Comparison of ENCODE assay signal across 9 cellular contexts in genomic region chr1:167631987-167632680, GRCh38. TPM values are rescaled to one million over a fixed set of nuclear protein-coding genes. Genes with fewer than 3 reads are reported as not detected.
DNase-seq lines count a peak whose midpoint lies in the region; ATAC-seq and TF ChIP-seq lines count a peak whose summit lies in the region.
"Had no signal": no experiment of that assay in that cellular context is flagged by ENCODE, and none has a peak within 500 bp of the region (broad histone marks: within the 10 kb centered on the region; RNA-seq: fewer than 3 reads in every experiment).

No MANE protein-coding gene starts in this region.

- H2AK9ac ChIP-seq in IMR-90 (replicated peaks; ENCODE audit: low read depth, low read length, poor library complexity) = peak overlapping the region; percentile 30

- no peaks in the 10 kb centered on the region for H3K27me3 ChIP-seq in CD8-positive, alpha-beta memory T cell (ENCODE audit: insufficient read depth, low read length, poor library complexity, severe bottlenecking)
- H3K27me3 ChIP-seq in IMR-90 (ENCODE audit: control insufficient read depth, insufficient read depth, low read length) = peaks cover 62% of the 10 kb centered on the region
- H3K27me3 ChIP-seq in mucosa of rectum (ENCODE audit: control insufficient read depth in 2 of 2, insufficient read depth in 2 of 2, low read length in 2 of 2) = peaks cover 0 to 4% of the 10 kb centered on the region in 2 donors
- no peaks in the 10 kb centered on the region for H3K27me3 ChIP-seq in ovary

- DNase-seq in CD8-positive, alpha-beta memory T cell = peak in 2 of 5 donors; percentile 56 to 61
- DNase-seq in IMR-90 (no peak), NCI-H69 (lab: John Stamatoyannopoulos, UW) (no peak), ovary (no peak), NCI-H1092 treated with DMSO at 0.1 percent for 48 hours (lab: John Stamatoyannopoulos, UW) (no peak)
- DNase-seq in activated effector memory CD4-positive, alpha-beta T cell treated with anti-CD3 and anti-CD28 coated beads, Interleukin-2, amount 50 U/mL, for 16 hours = peak; percentile 72
- DNase-seq: NCI-H748 treated with DMSO at 0.1 percent for 48 hours had no signal

- H4K8ac ChIP-seq in IMR-90 (ENCODE audit: low read depth in 2 of 2, low read length in 2 of 2) = no peak overlapping the region

- no TSS peak for BruUV-seq in IMR-90 (replicated peaks; lab: Mats Ljungman, UMichigan)

- H3K9ac ChIP-seq in IMR-90 (ENCODE audit: low read depth, low read length) = no peak overlapping the region
- H3K9ac ChIP-seq in mucosa of rectum (ENCODE audit: low read depth in 1 of 2, low read length in 2 of 2) = peak overlapping the region; percentile 5 to 56

- in situ Hi-C loops in IMR-90 (cut with MboI; ENCODE audit: low sequenced_read_pairs) = no loop called here

- no peaks in the 10 kb centered on the region for H3K9me3 ChIP-seq in CD8-positive, alpha-beta memory T cell (ENCODE audit: low read length)
- no peaks in the 10 kb centered on the region for H3K9me3 ChIP-seq in IMR-90 (ENCODE audit: control insufficient read depth, insufficient read depth, low read length)
- H3K9me3 ChIP-seq in mucosa of rectum (ENCODE audit: control insufficient read depth in 2 of 2, low read length in 2 of 2) = no peaks in the 10 kb centered on the region
- no peaks in the 10 kb centered on the region for H3K9me3 ChIP-seq in ovary

- H3K79me1 ChIP-seq in IMR-90 (ENCODE audit: low read depth in 1 of 2, low read length in 2 of 2) = no peaks in the 10 kb centered on the region

- no peaks in the 10 kb centered on the region for H3K9me3 Mint-ChIP-seq in CD8-positive, alpha-beta memory T cell

- H3K36me3 ChIP-seq in CD8-positive, alpha-beta memory T cell (ENCODE audit: insufficient read depth, low read length) = peaks cover 16% of the 10 kb centered on the region
- H3K36me3 ChIP-seq in IMR-90 (ENCODE audit: control insufficient read depth, insufficient read depth, low read length) (no peaks in the 10 kb centered on the region), mucosa of rectum (ENCODE audit: control insufficient read depth in 2 of 2, insufficient read depth in 2 of 2, low read length in 2 of 2) (no peaks in the 10 kb centered on the region), ovary (no peaks in the 10 kb centered on the region)

- peak overlapping the region; percentile 77 for H3K4me3 ChIP-seq in CD8-positive, alpha-beta memory T cell (ENCODE audit: low read length)
- H3K4me3 ChIP-seq in IMR-90 (ENCODE audit: insufficient read depth, low read depth, low read length) (no peak overlapping the region), mucosa of rectum (ENCODE audit: low read length in 2 of 2) (peak overlapping the region; percentile 20 to 80), ovary (no peak overlapping the region)

- H4K5ac ChIP-seq in IMR-90 (ENCODE audit: low read depth, low read length) = no peak overlapping the region

- CTCF ChIA-PET in CD8-positive, alpha-beta memory T cell (lab: Charles Lee) = interaction anchor here (0.7 to 11.1 kb wide), 11 partner anchors 9 to 91 kb away, joined by 3 to 63 read pairs (median 4); no protein-coding TSS in a partner anchor
- CTCF ChIA-PET in IMR-90 (lab: Yijun Ruan, JAX) = no interaction called here

- POLR2A ChIA-PET in CD8-positive, alpha-beta memory T cell (lab: Charles Lee) = interaction anchor here (0.5 to 3.4 kb wide), 5 partner anchors 8 to 78 kb away, joined by 3 to 18 read pairs (median 4); partner anchors contain the start of gene CREG1
- POLR2A ChIA-PET in IMR-90 (lab: Charles Lee; ENCODE audit: unreplicated experiment) = no interaction called here

- no peak overlapping the region for H3K4ac ChIP-seq in IMR-90 (ENCODE audit: low read depth, low read length)

- H3K4me1 ChIP-seq in CD8-positive, alpha-beta memory T cell (ENCODE audit: insufficient read depth, low read length) = peaks cover 86% of the 10 kb centered on the region
- H3K4me1 ChIP-seq in IMR-90 (ENCODE audit: control insufficient read depth, insufficient read depth, low read length) (no peaks in the 10 kb centered on the region), mucosa of rectum (ENCODE audit: control insufficient read depth in 2 of 2, insufficient read depth in 2 of 2, low read length in 2 of 2) (peaks cover 10 to 24% of the 10 kb centered on the region in 2 donors), ovary (ENCODE audit: insufficient read depth) (peaks cover 8% of the 10 kb centered on the region)

- no peak overlapping the region for H2BK20ac ChIP-seq in IMR-90 (ENCODE audit: low read depth, low read length)

- no peaks in the 10 kb centered on the region for H4K20me1 ChIP-seq in IMR-90 (ENCODE audit: insufficient read depth, low read length)

- no peaks in the 10 kb centered on the region for H3K9me1 ChIP-seq in IMR-90 (ENCODE audit: insufficient read depth, low read length)

- peaks cover 3 to 52% (median 14%) of the 10 kb centered on the region in 3 donors for H3K36me3 Mint-ChIP-seq in CD8-positive, alpha-beta memory T cell

- H2AK5ac ChIP-seq in IMR-90 (ENCODE audit: low read depth, low read length) = no peak overlapping the region

- ATAC-seq in IMR-90 (ENCODE audit: low read depth) (no peak), GM18867 (IDR thresholded peaks at IDR 0.05; ENCODE audit: unreplicated experiment) (no peak)

- H3K4me3 Mint-ChIP-seq in CD8-positive, alpha-beta memory T cell = peak overlapping the region; percentile 92 to 98 (median 96)

- TF ChIP-seq RAD21 in IMR-90 (IDR thresholded peaks at IDR 0.05; ENCODE audit: low read length) = no peak

- TF ChIP-seq POLR2A in IMR-90 (IDR thresholded peaks at IDR 0.05; ENCODE audit: low read depth, low read length) (no peak), ovary (IDR thresholded peaks at IDR 0.05) (no peak)

- no peak overlapping the region for H3K23ac ChIP-seq in IMR-90 (ENCODE audit: low read depth, low read length)

- H2BK5ac ChIP-seq in IMR-90 (ENCODE audit: low read depth, low read length, poor library complexity, severe bottlenecking) = no peak overlapping the region

- WGBS in IMR-90 (ENCODE audit: extremely low coverage in 2 of 2, insufficient read length in 1 of 2), 2 experiments = no CpG with 5 or more reads among the region's 5 CpGs
- WGBS in ovary, 3 donors = 77 to 88% (median 83%) methylated on average over 5 of the region's 5 CpGs

- H3K27ac ChIP-seq in CD8-positive, alpha-beta memory T cell (ENCODE audit: low read depth, low read length) = peak overlapping the region; percentile 86
- H3K27ac ChIP-seq in IMR-90 (ENCODE audit: insufficient read depth, low read length) (no peak overlapping the region), mucosa of rectum (ENCODE audit: low read depth in 2 of 2, low read length in 2 of 2) (peak overlapping the region; percentile 64 to 92), ovary (no peak overlapping the region)

- H3K4me2 ChIP-seq in IMR-90 (ENCODE audit: low read depth, low read length) = no peak overlapping the region

- H3K27me3 Mint-ChIP-seq in CD8-positive, alpha-beta memory T cell = peaks cover 0 to 5% of the 10 kb centered on the region in 2 donors

- H3K56ac ChIP-seq in IMR-90 (ENCODE audit: extremely low read depth, insufficient read depth, low read length) = no peak overlapping the region

- H4K91ac ChIP-seq in IMR-90 (ENCODE audit: insufficient read depth, low read depth, low read length) = no peak overlapping the region

- no peak overlapping the region for H2AFZ ChIP-seq in IMR-90 (replicated peaks; ENCODE audit: low read length, poor library complexity)

- H2BK15ac ChIP-seq in IMR-90 (ENCODE audit: low read depth, low read length) = no peak overlapping the region

- peak overlapping the region; percentile 68 to 99 (median 96) for H3K27ac Mint-ChIP-seq in CD8-positive, alpha-beta memory T cell

- H3K18ac ChIP-seq in IMR-90 (ENCODE audit: low read depth, low read length) = no peak overlapping the region

- TF ChIP-seq CTCF in IMR-90 (conservative IDR thresholded peaks at IDR 0.05; ENCODE audit: low read depth, low read length) = no peak
- no peak for TF ChIP-seq CTCF in ovary (IDR thresholded peaks at IDR 0.05)

- intact Hi-C loops in IMR-90 (cut with micrococcal nuclease) (no loop called here), ovary (cut with DNase I) (no loop called here)

- no peak overlapping the region for H2BK120ac ChIP-seq in IMR-90 (ENCODE audit: low read depth, low read length)

- H3K4me1 Mint-ChIP-seq in CD8-positive, alpha-beta memory T cell = peaks cover 78 to 86% (median 78%) of the 10 kb centered on the region in 3 donors

- dilution Hi-C loops in IMR-90 (cut with HindIII; ENCODE audit: low sequenced_read_pairs, unreplicated experiment) = no loop called here

- no peak overlapping the region for H3K14ac ChIP-seq in IMR-90 (replicated peaks; ENCODE audit: low read depth, low read length)

- no peak for TF ChIP-seq EP300 in ovary (IDR thresholded peaks at IDR 0.05)

TF ChIP-seq in IMR-90, 13 proteins besides CTCF, POLR2A, EP300 and RAD21:
- TF ChIP-seq ELK1 (IDR thresholded peaks at IDR 0.05; ENCODE audit: borderline replicate concordance, low read depth, low read length) (no peak), CEBPB (IDR thresholded peaks at IDR 0.05; ENCODE audit: low read depth, low read length) (no peak), CHD1 (IDR thresholded peaks at IDR 0.05; ENCODE audit: low read depth, low read length) (no peak), FOS (IDR thresholded peaks at IDR 0.05; ENCODE audit: low read depth, low read length) (no peak), MAFK (IDR thresholded peaks at IDR 0.05; ENCODE audit: low read depth, low read length) (no peak), NFE2L2 (IDR thresholded peaks at IDR 0.05; ENCODE audit: low read depth, low read length) (no peak), BHLHE40 (IDR thresholded peaks at IDR 0.05; ENCODE audit: low read depth, low read length) (no peak)

RNA-seq across cellular contexts. Expression of gene RCSD1, which starts 2.1 kb away (rescaled TPM):
- 10 to 100 TPM; 45.9 to 47.9 TPM for total RNA-seq in CD8-positive, alpha-beta memory T cell
- 171 TPM for polyA plus RNA-seq in CD8-positive, alpha-beta memory T cell
- total RNA-seq in IMR-90 (2012; rRNA removed) (not detected in 2 replicates), ovary (1 to 10 TPM; 2.1 to 5.9 (median 3.0) TPM)
- polyA plus RNA-seq in IMR-90 (2012; rRNA removed) (0.03 TPM in 1 of 2 replicates, not detected in the other), ovary (10 to 100 TPM in 1 of 2 donors, 1 to 10 TPM in 1; 4.1 to 10.9 TPM)
- 0.01 TPM in 1 of 2 replicates, not detected in the other for polyA plus RNA-seq in IMR-90 (2012; cell fraction: cytosol; rRNA removed)
- polyA plus RNA-seq in IMR-90 (2012; cell fraction: nucleus; rRNA removed; ENCODE audit: low replicate concordance) = not detected in 2 replicates

Comparison
In these comparisons a context has a peak if more than half of its experiments do, and no peak if none do; other contexts are left out.
1. H3K27ac ChIP-seq: peak in CD8-positive, alpha-beta memory T cell (single experiment) and mucosa of rectum (2 of 2); none in IMR-90 (single experiment) and ovary (0 of 2).
2. H3K4me3 ChIP-seq: peak in CD8-positive, alpha-beta memory T cell (single experiment) and mucosa of rectum (2 of 2); none in IMR-90 (single experiment) and ovary (single experiment).
3. RNA of gene RCSD1, which starts 2.1 kb away (total RNA-seq): 45.9 to 47.9 TPM in CD8-positive, alpha-beta memory T cell; 2.1 to 5.9 TPM in ovary and not detected in IMR-90; every median in the first group is over 4 times any median in the second.